ENCODE assay signal across 8 cellular contexts in the genomic region with DNA sequence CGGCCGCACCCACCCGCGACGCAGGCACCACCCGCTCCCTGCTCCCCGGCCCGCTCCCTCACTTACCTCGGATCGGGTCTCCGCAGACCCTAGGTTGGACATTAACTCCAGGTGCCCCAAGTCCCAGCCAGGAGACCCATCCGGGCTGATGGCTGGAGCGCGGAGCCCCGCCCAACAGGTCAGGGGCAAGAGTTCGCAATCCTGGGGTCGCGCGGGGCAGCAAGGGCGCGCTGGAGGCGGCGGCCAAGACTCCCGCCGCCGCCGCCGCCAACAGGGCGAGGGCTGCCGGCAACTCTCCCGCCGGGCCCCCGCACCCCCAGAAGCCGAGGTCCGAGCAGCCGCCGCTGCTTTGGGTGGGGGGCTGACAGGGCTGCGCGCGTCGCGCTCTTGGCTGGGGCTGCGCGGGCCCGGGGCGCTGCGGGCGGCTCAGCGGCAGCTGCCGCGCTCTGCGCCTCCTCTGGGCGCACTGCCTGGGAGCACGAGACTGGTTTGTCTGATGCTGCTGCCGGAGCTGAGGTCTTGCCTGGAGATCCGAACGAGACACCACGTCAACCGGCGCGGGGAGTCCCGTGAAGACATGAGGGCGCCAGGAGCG. TPM values are rescaled to one million over a fixed set of nuclear protein-coding genes. Genes with fewer than 3 reads are reported as not detected.
A peak's percentile ranks its signal among the peaks of the same experiment; 100 is the strongest.
DNase-seq lines count a peak whose midpoint lies in the region; ATAC-seq and TF ChIP-seq lines count a peak whose summit lies in the region.

No MANE protein-coding gene starts in this region.

- peak overlapping the region; percentile 85 for H3K4me3 ChIP-seq in neural cell (ENCODE audit: low read length)

- no peak for ATAC-seq in GM19397 (IDR thresholded peaks at IDR 0.05; ENCODE audit: unreplicated experiment)

- H3K4me3 Mint-ChIP-seq in CD14-positive monocyte = peak overlapping the region in 1 of 2 donors; percentile 90

- H3F3A ChIP-seq in neural cell (ENCODE audit: insufficient read depth, low read length, poor library complexity, severe bottlenecking) = no peaks in the 10 kb centered on the region

- intact Hi-C loops in CD14-positive monocyte (cut with micrococcal nuclease) = loop anchor here (5.0 to 10.0 kb wide), 2 partner anchors 353 to 355 kb away; no protein-coding TSS in a partner anchor

- H4K20me1 ChIP-seq in neural cell (ENCODE audit: insufficient read depth) = no peaks in the 10 kb centered on the region

- H3K36me3 ChIP-seq in neural cell (ENCODE audit: insufficient read depth, low read length) = no peaks in the 10 kb centered on the region

- DNase-seq in NCI-H345 (lab: John Stamatoyannopoulos, UW) = peak; percentile 37
- DNase-seq in NCI-H345 treated with DMSO at 0.1 percent for 48 hours (lab: John Stamatoyannopoulos, UW; ENCODE audit: unreplicated experiment) = no peak
- DNase-seq in NCI-H526 treated with DMSO at 0.1 percent for 48 hours (lab: John Stamatoyannopoulos, UW) = peak; percentile 66
- DNase-seq in fibroblast of gingiva (ENCODE audit: low read depth) = peak; percentile 57
- no peak for DNase-seq in CD14-positive monocyte (ENCODE audit: low spot score)
- DNase-seq in kidney glomerular epithelial cell (lab: John Stamatoyannopoulos, UW) = no peak

- no peaks in the 10 kb centered on the region for H3K79me2 ChIP-seq in neural cell (replicated peaks; ENCODE audit: insufficient read depth, low read length)

- H3K27me3 Mint-ChIP-seq in CD14-positive monocyte (ENCODE audit: low read depth in 3 of 3) = peaks cover 82 to 99% (median 96%) of the 10 kb centered on the region in 3 donors

- H3K36me3 Mint-ChIP-seq in CD14-positive monocyte = peaks cover 5 to 11% of the 10 kb centered on the region in 2 donors

- TF ChIP-seq RAD21 in neural cell (conservative IDR thresholded peaks at IDR 0.05) = no peak

- H3K27me3 ChIP-seq in neural cell (ENCODE audit: insufficient read depth, low read depth, low read length) = peaks cover 76% of the 10 kb centered on the region

- no peaks in the 10 kb centered on the region for H3K9me3 ChIP-seq in neural cell (ENCODE audit: low read length)

- no peak overlapping the region for H2AFZ ChIP-seq in neural cell (ENCODE audit: low read depth, low read length)

- H3K4me1 Mint-ChIP-seq in CD14-positive monocyte = peaks cover 34% of the 10 kb centered on the region

- H3K4me2 ChIP-seq in neural cell (ENCODE audit: low read length) = no peak overlapping the region

- no peak overlapping the region for H3K27ac ChIP-seq in neural cell (ENCODE audit: low read length)

- no peak overlapping the region for H3K27ac Mint-ChIP-seq in CD14-positive monocyte

- peak overlapping the region; percentile 56 for H3K9ac ChIP-seq in neural cell (ENCODE audit: low read length)

- no peaks in the 10 kb centered on the region for H3K9me2 ChIP-seq in neural cell (ENCODE audit: insufficient read depth, low read length)

- TF ChIP-seq CTCF in neural cell (IDR thresholded peaks at IDR 0.05; ENCODE audit: poor library complexity, severe bottlenecking) (no peak), CD14-positive monocyte (IDR thresholded peaks at IDR 0.05) (no peak)

- TF ChIP-seq EP300 in neural cell (conservative IDR thresholded peaks at IDR 0.05; ENCODE audit: poor library complexity, severe bottlenecking) = no peak

- peaks cover 0 to 24% (median 9%) of the 10 kb centered on the region in 7 donors for H3K9me3 Mint-ChIP-seq in CD14-positive monocyte

TF ChIP-seq in neural cell, 6 proteins besides CTCF, POLR2A, EP300 and RAD21:
- TF ChIP-seq TAF1 (IDR thresholded peaks at IDR 0.05; ENCODE audit: low read depth) = no peak
- TF ChIP-seq EZH2 (IDR thresholded peaks at IDR 0.05; ENCODE audit: borderline replicate concordance, insufficient read depth, low read length, poor library complexity, severe bottlenecking) = peak; percentile 78
- peak; percentile 32 for TF ChIP-seq MXI1 (conservative IDR thresholded peaks at IDR 0.05; ENCODE audit: poor library complexity, severe bottlenecking)

RNA-seq across cellular contexts. Expression of a gene that starts 0.3 kb away (rescaled TPM):
- not detected in 2 replicates for polyA plus RNA-seq in neural cell
- polyA minus RNA-seq in neural cell = 0.24 TPM in 1 of 2 replicates, not detected in the other
- polyA plus RNA-seq in CD14-positive monocyte = not detected

Comparison
In these comparisons a context has a peak if more than half of its experiments do, and no peak if none do; other contexts are left out.
1. DNase-seq: peak in NCI-H345 (single experiment), NCI-H526 treated with DMSO at 0.1 percent for 48 hours (single experiment) and fibroblast of gingiva (single experiment); none in NCI-H345 treated with DMSO at 0.1 percent for 48 hours (single experiment), CD14-positive monocyte (single experiment) and kidney glomerular epithelial cell (single experiment).